ENCODE assay signal across 6 cellular contexts in the genomic region with DNA sequence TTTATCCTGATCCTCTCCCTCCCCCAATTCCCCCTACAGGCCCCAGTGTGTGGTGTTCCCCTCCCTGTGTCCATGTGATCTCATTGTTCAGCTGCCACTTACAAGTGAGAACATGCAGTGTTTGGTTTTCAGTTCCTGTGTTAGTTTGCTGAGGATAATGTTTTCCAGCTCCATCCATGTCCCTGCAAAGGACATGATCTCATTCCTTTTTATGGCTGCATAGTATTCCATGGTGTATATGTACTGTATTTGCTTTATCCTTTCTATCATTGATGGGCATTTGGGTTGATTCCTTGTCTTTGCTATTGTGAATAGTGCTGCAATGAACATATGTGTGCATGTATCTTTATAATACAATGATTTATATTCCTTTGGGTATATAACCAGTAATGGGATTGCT. TPM values are rescaled to one million over a fixed set of nuclear protein-coding genes. Genes with fewer than 3 reads are reported as not detected.
"Had no signal": no experiment of that assay in that cellular context is flagged by ENCODE, and none has a peak within 500 bp of the region (broad histone marks: within the 10 kb centered on the region; RNA-seq: fewer than 3 reads in every experiment).

No MANE protein-coding gene starts in this region.

RNA-seq across cellular contexts. Expression of gene GP6, which starts 17.7 kb away (rescaled TPM):
- total RNA-seq: RPMI7951, SJSA1, SK-MEL-5 had no signal

RNA-seq across cellular contexts. Expression of gene NLRP2, which starts 54.2 kb away (rescaled TPM):
- total RNA-seq: OCI-LY7, PC-3, SJCRH30, SJSA1, SK-MEL-5 had no signal
